ENCODE assay signal across 8 cellular contexts in the genomic region with DNA sequence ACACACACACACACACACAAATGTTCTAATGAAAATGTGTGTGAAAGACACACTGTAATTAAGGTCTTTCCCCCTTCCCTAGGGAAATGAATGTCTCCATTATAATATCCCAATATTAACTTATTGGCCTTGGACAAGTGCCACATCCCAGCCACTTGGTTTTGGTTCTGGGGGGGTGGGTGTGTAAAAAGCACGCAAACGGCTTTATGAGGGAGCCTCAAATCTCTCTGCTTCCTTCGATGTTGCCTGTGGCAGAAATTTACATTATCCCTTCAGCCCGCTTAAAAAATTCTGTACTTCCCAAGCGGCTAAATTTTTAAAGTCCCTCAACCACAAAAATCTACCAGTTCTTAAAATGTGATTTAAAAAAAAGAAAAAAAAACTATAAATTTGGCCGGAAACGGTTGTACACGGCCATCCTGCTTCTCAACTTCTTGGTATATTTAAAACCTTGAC. TPM values are rescaled to one million over a fixed set of nuclear protein-coding genes. Genes with fewer than 3 reads are reported as not detected.
DNase-seq lines count a peak whose midpoint lies in the region; ATAC-seq and TF ChIP-seq lines count a peak whose summit lies in the region.

No MANE protein-coding gene starts in this region.

- H3K4me3 ChIP-seq in GM12864 (ENCODE audit: low read depth, low read length) (peak overlapping the region; percentile 68), PC-3 (ENCODE audit: low read length) (peak overlapping the region; percentile 67), rectal smooth muscle tissue (ENCODE audit: low read length) (peak overlapping the region; percentile 81)

- H3F3A ChIP-seq in PC-3 (ENCODE audit: low read length, unreplicated experiment): peaks cover 7% of the 10 kb centered on the region

- BruUV-seq in PC-3 (replicated peaks; lab: Mats Ljungman, UMichigan): TSS peak; percentile 85

- no peaks in the 10 kb centered on the region for H3K9me2 ChIP-seq in PC-3 (replicated peaks; ENCODE audit: low read length)

- no peaks in the 10 kb centered on the region for H3K27me3 ChIP-seq in PC-3 (ENCODE audit: low read length)
- H3K27me3 ChIP-seq in rectal smooth muscle tissue (ENCODE audit: control insufficient read depth, insufficient read depth, low read length): no peaks in the 10 kb centered on the region

- H3K36me3 ChIP-seq in PC-3 (ENCODE audit: low read depth, low read length) (no peaks in the 10 kb centered on the region), rectal smooth muscle tissue (ENCODE audit: control insufficient read depth, insufficient read depth, low read length) (no peaks in the 10 kb centered on the region)

- H3K27ac ChIP-seq in PC-3 (ENCODE audit: low read length) (peak overlapping the region; percentile 44), epithelial cell of prostate (peak overlapping the region; percentile 58), rectal smooth muscle tissue (ENCODE audit: low read depth, low read length) (peak overlapping the region; percentile 67)

- peak overlapping the region; percentile 90 for H2AFZ ChIP-seq in PC-3 (ENCODE audit: low read length)

- TF ChIP-seq CTCF in GM12864 (IDR thresholded peaks at IDR 0.05; ENCODE audit: low read depth, low read length, missing control alignments): no peak
- TF ChIP-seq CTCF in PC-3 (conservative IDR thresholded peaks at IDR 0.05; ENCODE audit: low read depth, low read length): no peak

- H4K20me1 ChIP-seq in PC-3 (ENCODE audit: low read length): no peaks in the 10 kb centered on the region

- CTCF ChIA-PET in PC-3 (lab: Charles Lee): no interaction called here

- H3K4me2 ChIP-seq in PC-3 (ENCODE audit: low read length): peak overlapping the region; percentile 80

- H3K9ac ChIP-seq in PC-3 (ENCODE audit: low read length) (peak overlapping the region; percentile 65), rectal smooth muscle tissue (ENCODE audit: low read length) (no peak overlapping the region)

- H3K4me1 ChIP-seq in PC-3 (ENCODE audit: insufficient read depth, low read length) (peaks cover 40% of the 10 kb centered on the region), rectal smooth muscle tissue (ENCODE audit: control insufficient read depth, insufficient read depth, low read length) (peaks cover 5% of the 10 kb centered on the region)

- ATAC-seq in PC-3: no peak
- ATAC-seq in GM19324 (IDR thresholded peaks at IDR 0.05; ENCODE audit: low FRiP score, unreplicated experiment): no peak
- ATAC-seq in HG03469 (IDR thresholded peaks at IDR 0.05; ENCODE audit: unreplicated experiment): no peak

- DNase-seq in GM12864 (ENCODE audit: low read depth) (no peak), PC-3 (no peak), epithelial cell of prostate (ENCODE audit: low read depth, low spot score) (no peak), GM19240 (ENCODE audit: insufficient read length, low spot score) (no peak), NCI-H2227 treated with DMSO at 0.1 percent for 48 hours (lab: John Stamatoyannopoulos, UW) (no peak)

- H3K79me2 ChIP-seq in PC-3 (ENCODE audit: low read length): peaks cover 4% of the 10 kb centered on the region; the same call in 1 of the 2 replicates

- POLR2A ChIA-PET in PC-3 (lab: Charles Lee; ENCODE audit: unreplicated experiment): no interaction called here

- intact Hi-C loops in PC-3 (cut with micrococcal nuclease): no loop called here

- H3K9me3 ChIP-seq in PC-3 (ENCODE audit: low read length): no peaks in the 10 kb centered on the region

RNA-seq across cellular contexts. Expression of gene C14orf93, which starts 0.4 kb away (rescaled TPM):
- 5.8 and 6.2 TPM in 2 replicates for total RNA-seq in PC-3 (2014; rRNA removed)

RNA-seq across cellular contexts. Expression of gene PSMB5, which starts 25.2 kb away (rescaled TPM):
- 368 and 424 TPM in 2 replicates for total RNA-seq in PC-3 (2014; rRNA removed)

RNA-seq across cellular contexts. Expression of gene AJUBA, which starts 27.2 kb away (rescaled TPM):
- total RNA-seq in PC-3 (2014; rRNA removed): 81.1 and 116 TPM in 2 replicates

RNA-seq across cellular contexts. Expression of gene PSMB11, which starts 32.5 kb away (rescaled TPM):
- not detected in 2 replicates for total RNA-seq in PC-3 (2014; rRNA removed)

RNA-seq across cellular contexts. Expression of gene CDH24, which starts 47.8 kb away (rescaled TPM):
- total RNA-seq in PC-3 (2014; rRNA removed): 14.8 and 16.4 TPM in 2 replicates
